ENCODE assay signal across 8 cellular contexts in genomic region chr5:138459311-138459710, GRCh38. TPM values are rescaled to one million over a fixed set of nuclear protein-coding genes. Genes with fewer than 3 reads are reported as not detected.
DNase-seq lines count a peak whose midpoint lies in the region; ATAC-seq and TF ChIP-seq lines count a peak whose summit lies in the region.

No MANE protein-coding gene starts in this region.

- no peak overlapping the region for H3K4me3 Mint-ChIP-seq in activated CD4-positive, alpha-beta memory T cell treated with anti-CD3 and anti-CD28 coated beads, Interleukin-2, amount 10 ng/mL, durations not matched to agents 7 days and 5 days
- no peak overlapping the region for H3K4me3 Mint-ChIP-seq in mesothelial cell of epicardium

- POLR2A ChIA-PET in activated CD4-positive, alpha-beta memory T cell treated with anti-CD3 and anti-CD28 coated beads, Interleukin-2, amount 10 ng/mL, durations not matched to agents 7 days and 5 days (lab: Charles Lee), result interaction anchor here (0.6 to 2.5 kb wide), 3 partner anchors 84 to 121 kb away, joined by 3 to 9 read pairs (median 3); partner anchors contain the start of genes ETF1 and FAM53C

- peaks cover 31% of the 10 kb centered on the region for H3K4me1 Mint-ChIP-seq in activated CD4-positive, alpha-beta memory T cell treated with anti-CD3 and anti-CD28 coated beads, Interleukin-2, amount 10 ng/mL, durations not matched to agents 7 days and 5 days
- peaks cover 2% of the 10 kb centered on the region for H3K4me1 Mint-ChIP-seq in mesothelial cell of epicardium

- intact Hi-C loops in head of caudate nucleus (cut with DNase I), result no loop called here

- no peaks in the 10 kb centered on the region for H3K9me3 Mint-ChIP-seq in activated CD4-positive, alpha-beta memory T cell treated with anti-CD3 and anti-CD28 coated beads, Interleukin-2, amount 10 ng/mL, durations not matched to agents 7 days and 5 days
- no peaks in the 10 kb centered on the region for H3K9me3 Mint-ChIP-seq in mesothelial cell of epicardium

- ATAC-seq in HG03175 (IDR thresholded peaks at IDR 0.05; ENCODE audit: unreplicated experiment), result peak; percentile 38

- H3K36me3 Mint-ChIP-seq in activated CD4-positive, alpha-beta memory T cell treated with anti-CD3 and anti-CD28 coated beads, Interleukin-2, amount 10 ng/mL, durations not matched to agents 7 days and 5 days (ENCODE audit: low read depth), result peaks cover 2% of the 10 kb centered on the region
- no peaks in the 10 kb centered on the region for H3K36me3 Mint-ChIP-seq in mesothelial cell of epicardium

- H3K27ac Mint-ChIP-seq in activated CD4-positive, alpha-beta memory T cell treated with anti-CD3 and anti-CD28 coated beads, Interleukin-2, amount 10 ng/mL, durations not matched to agents 7 days and 5 days, result peak overlapping the region; percentile 93
- no peak overlapping the region for H3K27ac Mint-ChIP-seq in mesothelial cell of epicardium

- no peak for TF ChIP-seq CTCF in mesothelial cell of epicardium (IDR thresholded peaks at IDR 0.05; ENCODE audit: unreplicated experiment)

- CTCF ChIA-PET in activated CD4-positive, alpha-beta memory T cell treated with anti-CD3 and anti-CD28 coated beads, Interleukin-2, amount 10 ng/mL, durations not matched to agents 7 days and 5 days (lab: Charles Lee), result interaction anchor here (1.0 to 3.7 kb wide), 3 partner anchors 10 to 89 kb away, joined by 3 to 22 read pairs (median 3); no protein-coding TSS in a partner anchor

- peaks cover 4% of the 10 kb centered on the region for H3K27me3 Mint-ChIP-seq in activated CD4-positive, alpha-beta memory T cell treated with anti-CD3 and anti-CD28 coated beads, Interleukin-2, amount 10 ng/mL, durations not matched to agents 7 days and 5 days
- H3K27me3 Mint-ChIP-seq in mesothelial cell of epicardium (ENCODE audit: low read depth), result peaks cover 11% of the 10 kb centered on the region

- peak; percentile 90 for DNase-seq in activated CD4-positive, alpha-beta memory T cell treated with anti-CD3 and anti-CD28 coated beads, Interleukin-2, amount 10 ng/mL, durations not matched to agents 7 days and 5 days
- peak in 25 of 42 donors; percentile 30 to 77 (median 49) for DNase-seq in head of caudate nucleus
- peak; percentile 72 for DNase-seq in stimulated activated CD8-positive, alpha-beta memory T cell treated with anti-CD3 and anti-CD28 coated beads, Interleukin-7, amount 100 ng/mL, for 1 hour (ENCODE audit: low read depth in 2 of 2)
- no peak for DNase-seq in DMS114 treated with DMSO at 0.1 percent for 48 hours (lab: John Stamatoyannopoulos, UW; ENCODE audit: unreplicated experiment)
- DNase-seq in D341Med (ENCODE audit: low spot score), result no peak
- DNase-seq in inferior parietal cortex (ENCODE audit: extremely low spot score), result no peak
- no peak for DNase-seq in mesothelial cell of epicardium (ENCODE audit: low spot score in 2 of 2, unreplicated experiment in 2 of 2)

RNA-seq across cellular contexts. Expression of gene EGR1, which starts 6.0 kb away (rescaled TPM):
- total RNA-seq in activated CD4-positive, alpha-beta memory T cell treated with anti-CD3 and anti-CD28 coated beads, Interleukin-2, amount 10 ng/mL, durations not matched to agents 7 days and 5 days, result 10 to 100 TPM; 21.0 to 21.6 TPM
- total RNA-seq in mesothelial cell of epicardium, result 701 to 737 TPM (median 733 TPM) in 3 replicates

RNA-seq across cellular contexts. Expression of gene REEP2, which starts 20.5 kb away (rescaled TPM):
- total RNA-seq in activated CD4-positive, alpha-beta memory T cell treated with anti-CD3 and anti-CD28 coated beads, Interleukin-2, amount 10 ng/mL, durations not matched to agents 7 days and 5 days, result 1 to 10 TPM in 1 of 2 experiments, under 1 TPM in 1; 0.76 to 1.1 TPM
- total RNA-seq in mesothelial cell of epicardium, result 14.2 to 19.7 TPM (median 15.6 TPM) in 3 replicates

Comparison
In these comparisons a context has a peak if more than half of its experiments do, and no peak if none do; other contexts are left out.
1. DNase-seq: peak in activated CD4-positive, alpha-beta memory T cell treated with anti-CD3 and anti-CD28 coated beads, Interleukin-2, amount 10 ng/mL, durations not matched to agents 7 days and 5 days (single experiment), head of caudate nucleus (25 of 42) and stimulated activated CD8-positive, alpha-beta memory T cell treated with anti-CD3 and anti-CD28 coated beads, Interleukin-7, amount 100 ng/mL, for 1 hour (2 of 2); none in DMS114 treated with DMSO at 0.1 percent for 48 hours (single experiment), D341Med (single experiment), inferior parietal cortex (single experiment) and mesothelial cell of epicardium (0 of 2).
2. RNA of gene EGR1, which starts 6.0 kb away (total RNA-seq): 701 to 737 TPM in mesothelial cell of epicardium; 21.0 to 21.6 TPM in activated CD4-positive, alpha-beta memory T cell treated with anti-CD3 and anti-CD28 coated beads, Interleukin-2, amount 10 ng/mL, durations not matched to agents 7 days and 5 days; every median in the first group is over 10 times any median in the second.